6 cellular contexts compared by ENCODE assay signal in the genomic region with DNA sequence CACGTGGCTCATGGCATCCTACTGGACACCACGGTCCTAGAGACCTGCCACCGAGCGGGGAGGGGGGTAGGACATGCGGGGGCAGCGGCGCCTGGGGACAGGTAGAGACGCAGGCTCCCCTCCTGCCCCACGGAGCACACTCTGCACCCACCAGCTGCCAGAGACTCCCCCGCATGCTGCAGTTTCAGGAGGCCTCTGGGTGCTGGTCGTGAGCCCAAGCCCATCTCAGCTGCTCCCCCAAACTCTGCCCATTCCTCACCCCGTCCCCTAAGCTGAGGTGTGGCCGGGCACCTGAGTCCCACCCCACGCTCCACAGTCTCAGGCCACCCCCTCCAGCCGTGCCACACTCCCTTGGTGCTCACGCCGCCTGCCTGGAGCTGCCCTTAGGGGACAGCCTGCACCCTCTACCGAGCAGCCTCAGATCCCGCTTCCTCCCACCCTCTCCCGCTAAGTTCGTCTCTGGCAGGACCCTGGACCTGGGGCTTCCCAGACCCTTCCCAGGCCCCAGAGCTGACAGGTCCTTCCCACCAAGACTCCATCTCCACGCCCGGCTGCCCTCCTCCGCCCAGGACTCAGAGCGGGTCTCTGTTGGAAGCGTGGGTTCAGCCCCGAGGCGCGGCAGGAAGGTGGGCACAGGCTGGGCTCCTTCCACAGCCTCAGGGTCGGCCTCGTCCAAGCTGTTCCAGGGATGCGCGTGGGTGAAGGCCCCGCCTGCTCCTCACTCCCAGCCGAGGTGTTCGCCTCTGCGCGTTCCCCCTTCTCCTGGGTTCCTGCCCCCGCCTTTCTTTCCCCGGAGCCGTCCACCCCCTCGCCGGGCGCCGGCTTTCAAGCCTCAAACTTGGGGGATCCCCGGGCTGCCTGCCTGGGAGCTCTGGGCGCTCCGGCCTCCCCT. TPM values are rescaled to one million over a fixed set of nuclear protein-coding genes. Genes with fewer than 3 reads are reported as not detected.
DNase-seq lines count a peak whose midpoint lies in the region; ATAC-seq lines count a peak whose summit lies in the region.

No MANE protein-coding gene starts in this region.

- intact Hi-C loops in activated T-helper 2 cell treated with anti-CD3 and anti-CD28 coated beads, Interferon-gamma antibody, Interleukin-2, Interleukin-4, amounts not matched to agents 10 μg/mL and 5 μg/mL and 100 μg/mL, durations not matched to agents 14 hours and 24 hours and 36 hours (cut with micrococcal nuclease): no loop called here

- H3K36me3 Mint-ChIP-seq in activated T-helper 2 cell treated with anti-CD3 and anti-CD28 coated beads, Interferon-gamma antibody, Interleukin-2, Interleukin-4, amounts not matched to agents 10 μg/mL and 5 μg/mL and 100 μg/mL, durations not matched to agents 14 hours and 24 hours and 36 hours (ENCODE audit: low read depth): peaks cover 7% of the 10 kb centered on the region

- H3K4me1 ChIP-seq in mesodermal cell (ENCODE audit: control insufficient read depth, insufficient read depth, low read length, poor library complexity, severe bottlenecking): no peaks in the 10 kb centered on the region

- 34 to 36% methylated on average over 44 of the region's 48 CpGs for WGBS in mesodermal cell (ENCODE audit: insufficient coverage in 2 of 2), 2 experiments

- H3K27ac ChIP-seq in mesodermal cell (ENCODE audit: low read depth, low read length, severe bottlenecking): no peak overlapping the region

- peaks cover 14% of the 10 kb centered on the region for H3K9me3 ChIP-seq in mesodermal cell (ENCODE audit: control insufficient read depth, low read length)

- ATAC-seq in HG03571 (IDR thresholded peaks at IDR 0.05; ENCODE audit: unreplicated experiment) (no peak), HG03175 (IDR thresholded peaks at IDR 0.05; ENCODE audit: unreplicated experiment) (no peak)

- DNase-seq in D341Med (ENCODE audit: low spot score): peak; percentile 65
- DNase-seq in activated T-helper 2 cell treated with anti-CD3 and anti-CD28 coated beads, Interferon-gamma antibody, Interleukin-2, Interleukin-4, amounts not matched to agents 10 μg/mL and 5 μg/mL and 100 μg/mL, durations not matched to agents 14 hours and 24 hours and 36 hours (ENCODE audit: low spot score): no peak
- no peak for DNase-seq in NCI-H446 (lab: John Stamatoyannopoulos, UW)

- peaks cover 5% of the 10 kb centered on the region for H3K27me3 Mint-ChIP-seq in activated T-helper 2 cell treated with anti-CD3 and anti-CD28 coated beads, Interferon-gamma antibody, Interleukin-2, Interleukin-4, amounts not matched to agents 10 μg/mL and 5 μg/mL and 100 μg/mL, durations not matched to agents 14 hours and 24 hours and 36 hours (ENCODE audit: low read depth)

- peak overlapping the region; percentile 47 for H3K4me3 Mint-ChIP-seq in activated T-helper 2 cell treated with anti-CD3 and anti-CD28 coated beads, Interferon-gamma antibody, Interleukin-2, Interleukin-4, amounts not matched to agents 10 μg/mL and 5 μg/mL and 100 μg/mL, durations not matched to agents 14 hours and 24 hours and 36 hours (ENCODE audit: low read depth)

- no peaks in the 10 kb centered on the region for H3K36me3 ChIP-seq in mesodermal cell (ENCODE audit: control insufficient read depth, insufficient read depth, low read length)

- peak overlapping the region; percentile 46 for H3K4me3 ChIP-seq in mesodermal cell (ENCODE audit: extremely low read depth, insufficient read depth, low read length, poor library complexity, severe bottlenecking)

- peaks cover 19% of the 10 kb centered on the region for H3K9me3 Mint-ChIP-seq in activated T-helper 2 cell treated with anti-CD3 and anti-CD28 coated beads, Interferon-gamma antibody, Interleukin-2, Interleukin-4, amounts not matched to agents 10 μg/mL and 5 μg/mL and 100 μg/mL, durations not matched to agents 14 hours and 24 hours and 36 hours

- H3K27ac Mint-ChIP-seq in activated T-helper 2 cell treated with anti-CD3 and anti-CD28 coated beads, Interferon-gamma antibody, Interleukin-2, Interleukin-4, amounts not matched to agents 10 μg/mL and 5 μg/mL and 100 μg/mL, durations not matched to agents 14 hours and 24 hours and 36 hours: no peak overlapping the region

- peaks cover 8% of the 10 kb centered on the region for H3K4me1 Mint-ChIP-seq in activated T-helper 2 cell treated with anti-CD3 and anti-CD28 coated beads, Interferon-gamma antibody, Interleukin-2, Interleukin-4, amounts not matched to agents 10 μg/mL and 5 μg/mL and 100 μg/mL, durations not matched to agents 14 hours and 24 hours and 36 hours (ENCODE audit: low read depth)

RNA-seq across cellular contexts. Expression of gene RAB40B, which starts 1.3 kb away (rescaled TPM):
- total RNA-seq in activated T-helper 2 cell treated with anti-CD3 and anti-CD28 coated beads, Interferon-gamma antibody, Interleukin-2, Interleukin-4, amounts not matched to agents 10 μg/mL and 5 μg/mL and 100 μg/mL, durations not matched to agents 14 hours and 24 hours and 36 hours: 4.8 and 5.4 TPM in 2 replicates
- 7.7 TPM for polyA plus RNA-seq in mesodermal cell (2013, experiment 1 of 2)
- polyA plus RNA-seq in mesodermal cell (2013, experiment 2 of 2): 7.4 TPM

RNA-seq across cellular contexts. Expression of gene FN3KRP, which starts 19.3 kb away (rescaled TPM):
- 39.6 and 42.3 TPM in 2 replicates for total RNA-seq in activated T-helper 2 cell treated with anti-CD3 and anti-CD28 coated beads, Interferon-gamma antibody, Interleukin-2, Interleukin-4, amounts not matched to agents 10 μg/mL and 5 μg/mL and 100 μg/mL, durations not matched to agents 14 hours and 24 hours and 36 hours
- 25.7 TPM for polyA plus RNA-seq in mesodermal cell (2013, experiment 1 of 2)
- polyA plus RNA-seq in mesodermal cell (2013, experiment 2 of 2): 22.1 TPM

RNA-seq across cellular contexts. Expression of gene FN3K, which starts 38.3 kb away (rescaled TPM):
- 3.6 and 4.0 TPM in 2 replicates for total RNA-seq in activated T-helper 2 cell treated with anti-CD3 and anti-CD28 coated beads, Interferon-gamma antibody, Interleukin-2, Interleukin-4, amounts not matched to agents 10 μg/mL and 5 μg/mL and 100 μg/mL, durations not matched to agents 14 hours and 24 hours and 36 hours
- 7.8 TPM for polyA plus RNA-seq in mesodermal cell (2013, experiment 1 of 2)
- 8.2 TPM for polyA plus RNA-seq in mesodermal cell (2013, experiment 2 of 2)

RNA-seq across cellular contexts. Expression of gene WDR45B, which starts 48.9 kb away (rescaled TPM):
- total RNA-seq in activated T-helper 2 cell treated with anti-CD3 and anti-CD28 coated beads, Interferon-gamma antibody, Interleukin-2, Interleukin-4, amounts not matched to agents 10 μg/mL and 5 μg/mL and 100 μg/mL, durations not matched to agents 14 hours and 24 hours and 36 hours: 63.1 and 66.9 TPM in 2 replicates
- 91.2 TPM for polyA plus RNA-seq in mesodermal cell (2013, experiment 1 of 2)
- 69.4 TPM for polyA plus RNA-seq in mesodermal cell (2013, experiment 2 of 2)

RNA-seq across cellular contexts. Expression of gene TBCD, which starts 54.7 kb away (rescaled TPM):
- 120 and 125 TPM in 2 replicates for total RNA-seq in activated T-helper 2 cell treated with anti-CD3 and anti-CD28 coated beads, Interferon-gamma antibody, Interleukin-2, Interleukin-4, amounts not matched to agents 10 μg/mL and 5 μg/mL and 100 μg/mL, durations not matched to agents 14 hours and 24 hours and 36 hours
- polyA plus RNA-seq in mesodermal cell (2013, experiment 1 of 2): 70.6 TPM
- polyA plus RNA-seq in mesodermal cell (2013, experiment 2 of 2): 60.4 TPM
